ENCODE assay signal across 8 cellular contexts in the genomic region with DNA sequence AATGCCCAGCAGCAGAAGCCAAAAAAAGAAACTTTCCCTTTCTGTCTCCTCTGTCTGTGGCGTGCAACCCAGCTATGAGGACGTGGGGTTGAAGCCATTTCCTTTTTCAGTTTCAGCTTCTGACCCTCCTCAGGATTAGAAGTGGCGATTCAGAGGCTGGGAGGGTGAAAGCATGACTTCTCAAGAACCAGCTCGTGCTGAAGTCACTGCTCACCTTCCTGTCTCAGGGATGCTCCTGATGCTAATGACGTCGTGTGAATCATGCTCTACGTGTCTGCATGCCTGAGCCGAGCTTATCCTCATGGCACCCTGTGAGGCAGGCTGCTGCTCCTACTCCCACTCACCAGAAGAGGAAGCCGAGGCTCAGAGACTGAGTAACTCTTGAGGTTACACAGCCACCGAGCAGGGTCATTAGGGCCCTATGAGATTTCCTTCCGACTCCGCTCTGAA. TPM values are rescaled to one million over a fixed set of nuclear protein-coding genes. Genes with fewer than 3 reads are reported as not detected.
DNase-seq lines count a peak whose midpoint lies in the region; ATAC-seq and TF ChIP-seq lines count a peak whose summit lies in the region.

No MANE protein-coding gene starts in this region.

- peaks cover 4% of the 10 kb centered on the region for H3K27me3 ChIP-seq in RWPE2 (ENCODE audit: insufficient read depth, poor library complexity, severe bottlenecking)
- no peaks in the 10 kb centered on the region for H3K27me3 ChIP-seq in CD8-positive, alpha-beta T cell (ENCODE audit: insufficient read depth, low read length)

- DNase-seq in AML-193 (lab: John Stamatoyannopoulos, UW) = peak; percentile 96 to 97
- no peak for DNase-seq in RWPE2 (ENCODE audit: low spot score)
- DNase-seq in hepatic stellate cell (ENCODE audit: low spot score) = peak; percentile 61
- no peak for DNase-seq in posterior cingulate gyrus
- no peak for DNase-seq in NCI-H774 (lab: John Stamatoyannopoulos, UW)
- DNase-seq in CD8-positive, alpha-beta T cell = no peak

- no peak overlapping the region for H3K27ac Mint-ChIP-seq in CD8-positive, alpha-beta T cell

- H3K4me1 ChIP-seq in RWPE2 (ENCODE audit: insufficient read depth, poor library complexity, severe bottlenecking) = no peaks in the 10 kb centered on the region
- no peaks in the 10 kb centered on the region for H3K4me1 ChIP-seq in CD8-positive, alpha-beta T cell (ENCODE audit: insufficient read depth, low read length)

- H3K36me3 ChIP-seq in RWPE2 (ENCODE audit: low read depth) = no peaks in the 10 kb centered on the region
- no peaks in the 10 kb centered on the region for H3K36me3 ChIP-seq in CD8-positive, alpha-beta T cell (ENCODE audit: insufficient read depth, low read length)

- intact Hi-C loops in posterior cingulate gyrus (cut with DNase I) = no loop called here
- intact Hi-C loops in CD8-positive, alpha-beta T cell (cut with DNase I, micrococcal nuclease) = no loop called here

- no peak for TF ChIP-seq CTCF in RWPE2 (IDR thresholded peaks at IDR 0.05; ENCODE audit: poor library complexity, severe bottlenecking)
- TF ChIP-seq CTCF in CD8-positive, alpha-beta T cell (IDR thresholded peaks at IDR 0.05) = no peak

- H3K4me3 Mint-ChIP-seq in CD8-positive, alpha-beta T cell = no peak overlapping the region

- H3K36me3 Mint-ChIP-seq in CD8-positive, alpha-beta T cell = no peaks in the 10 kb centered on the region

- POLR2A ChIA-PET in CD8-positive, alpha-beta T cell (lab: Charles Lee) = no interaction called here

- no peaks in the 10 kb centered on the region for H3K9me3 Mint-ChIP-seq in CD8-positive, alpha-beta T cell

- no peak overlapping the region for H3K4me3 ChIP-seq in RWPE2 (ENCODE audit: severe bottlenecking)
- H3K4me3 ChIP-seq in CD8-positive, alpha-beta T cell (ENCODE audit: low read depth, low read length) = no peak overlapping the region

- no peaks in the 10 kb centered on the region for H3K9me3 ChIP-seq in RWPE2 (ENCODE audit: severe bottlenecking)
- no peaks in the 10 kb centered on the region for H3K9me3 ChIP-seq in CD8-positive, alpha-beta T cell (ENCODE audit: low read length)

- peaks cover 20% of the 10 kb centered on the region for H3K27me3 Mint-ChIP-seq in CD8-positive, alpha-beta T cell (ENCODE audit: low read depth)

- H3K4me1 Mint-ChIP-seq in CD8-positive, alpha-beta T cell (ENCODE audit: low read depth) = no peaks in the 10 kb centered on the region

- no peak overlapping the region for H3K27ac ChIP-seq in RWPE2 (ENCODE audit: poor library complexity, severe bottlenecking)
- H3K27ac ChIP-seq in CD8-positive, alpha-beta T cell (ENCODE audit: low read depth, low read length) = no peak overlapping the region

- CTCF ChIA-PET in CD8-positive, alpha-beta T cell (lab: Charles Lee) = interaction anchor here (1.0 kb wide), 2 partner anchors 16 to 33 kb away, joined by 4 to 5 read pairs; no protein-coding TSS in a partner anchor

- ATAC-seq in GM18870 (IDR thresholded peaks at IDR 0.05; ENCODE audit: unreplicated experiment) (peak; percentile 70), HG02943 (IDR thresholded peaks at IDR 0.05; ENCODE audit: low read depth, unreplicated experiment) (peak; percentile 78), RWPE2 (ENCODE audit: low read depth) (peak; percentile 90)
- no peak for ATAC-seq in CD8-positive, alpha-beta T cell

RNA-seq across cellular contexts. Expression of a gene that starts 5.7 kb away (rescaled TPM):
- total RNA-seq in CD8-positive, alpha-beta T cell = not detected

RNA-seq across cellular contexts. Expression of a gene that starts 13.7 kb away (rescaled TPM):
- 1 to 10 TPM; 4.6 to 4.9 TPM for total RNA-seq in CD8-positive, alpha-beta T cell

RNA-seq across cellular contexts. Expression of a gene that starts 40.2 kb away (rescaled TPM):
- total RNA-seq in CD8-positive, alpha-beta T cell = not detected

RNA-seq across cellular contexts. Expression of a gene that starts 48.0 kb away (rescaled TPM):
- total RNA-seq in CD8-positive, alpha-beta T cell = not detected

Comparison
In these comparisons a context has a peak if more than half of its experiments do, and no peak if none do; other contexts are left out.
1. DNase-seq: peak in AML-193 (2 of 2) and hepatic stellate cell (single experiment); none in RWPE2 (single experiment), posterior cingulate gyrus (0 of 10), NCI-H774 (single experiment) and CD8-positive, alpha-beta T cell (0 of 7).